Comparison of ENCODE assay signal across 1 cellular context in genomic region chr6:145866449-145867401, GRCh38.
TF ChIP-seq lines count a peak whose summit lies in the region.

No MANE protein-coding gene starts in this region.

TF ChIP-seq in HepG2, 621 proteins besides CTCF, POLR2A, EP300 and RAD21 (continued from another document):
- TF ChIP-seq MTERF4 (CRISPR knock-in tag; IDR thresholded peaks at IDR 0.05): no peak
- no peak for TF ChIP-seq ZNF430 (CRISPR knock-in tag; IDR thresholded peaks at IDR 0.05)
- TF ChIP-seq NRL (CRISPR knock-in tag; IDR thresholded peaks at IDR 0.05; ENCODE audit: borderline replicate concordance): no peak
- no peak for TF ChIP-seq KLF16 (CRISPR knock-in tag; IDR thresholded peaks at IDR 0.05)
- TF ChIP-seq MEIS2 (CRISPR knock-in tag; IDR thresholded peaks at IDR 0.05): no peak
- TF ChIP-seq HOXA5 (CRISPR knock-in tag; IDR thresholded peaks at IDR 0.05): no peak
- TF ChIP-seq SNAI1 (CRISPR knock-in tag; IDR thresholded peaks at IDR 0.05; ENCODE audit: borderline replicate concordance): no peak
- no peak for TF ChIP-seq ZNF652 (CRISPR knock-in tag; IDR thresholded peaks at IDR 0.05; ENCODE audit: borderline replicate concordance, low read depth)
- TF ChIP-seq ZNF382 (CRISPR knock-in tag; IDR thresholded peaks at IDR 0.05; ENCODE audit: borderline replicate concordance): no peak
- no peak for TF ChIP-seq ZNF407 (CRISPR knock-in tag; IDR thresholded peaks at IDR 0.05; ENCODE audit: not compliant biosample characterization)
